2 cellular contexts compared by ENCODE assay signal in genomic region chr16:23196577-23196976, GRCh38.
TF ChIP-seq lines count a peak whose summit lies in the region.

No MANE protein-coding gene starts in this region.

TF ChIP-seq in GM23338, 12 proteins besides CTCF, POLR2A, EP300 and RAD21 (continued from another document):
- no peak for TF ChIP-seq ZNF462 (CRISPR knock-in tag; IDR thresholded peaks at IDR 0.05)
- no peak for TF ChIP-seq ZNF331 (CRISPR knock-in tag; IDR thresholded peaks at IDR 0.05; ENCODE audit: low read depth)
- no peak for TF ChIP-seq JUNB (IDR thresholded peaks at IDR 0.05; ENCODE audit: unreplicated experiment)
- TF ChIP-seq ZNF114 (CRISPR knock-in tag; IDR thresholded peaks at IDR 0.05), result no peak
- no peak for TF ChIP-seq CREB1 (CRISPR knock-in tag; IDR thresholded peaks at IDR 0.05; ENCODE audit: low read depth)
- TF ChIP-seq EZH2phosphoT487 (IDR thresholded peaks at IDR 0.05; ENCODE audit: unreplicated experiment), result no peak
- no peak for TF ChIP-seq REST (IDR thresholded peaks at IDR 0.05; ENCODE audit: unreplicated experiment)
- no peak for TF ChIP-seq ETS1 (IDR thresholded peaks at IDR 0.05)

TF ChIP-seq in WTC11, 78 proteins besides CTCF, POLR2A, EP300 and RAD21 (continued from another document):
- TF ChIP-seq ARID4B (CRISPR knock-in tag; IDR thresholded peaks at IDR 0.05; ENCODE audit: borderline replicate concordance), result no peak
- TF ChIP-seq E2F5 (CRISPR knock-in tag; IDR thresholded peaks at IDR 0.05), result no peak
- TF ChIP-seq ZSCAN18 (CRISPR knock-in tag; IDR thresholded peaks at IDR 0.05), result no peak
- TF ChIP-seq SOX15 (CRISPR knock-in tag; IDR thresholded peaks at IDR 0.05), result no peak
- no peak for TF ChIP-seq PREB (CRISPR knock-in tag; IDR thresholded peaks at IDR 0.05; ENCODE audit: borderline replicate concordance)
- TF ChIP-seq ZNF423 (CRISPR knock-in tag; IDR thresholded peaks at IDR 0.05), result no peak
- no peak for TF ChIP-seq PRDM15 (CRISPR knock-in tag; IDR thresholded peaks at IDR 0.05)
- no peak for TF ChIP-seq FOXK1 (CRISPR knock-in tag; IDR thresholded peaks at IDR 0.05)
- TF ChIP-seq PRRX2 (CRISPR knock-in tag; IDR thresholded peaks at IDR 0.05), result no peak
- TF ChIP-seq FOXP1 (CRISPR knock-in tag; IDR thresholded peaks at IDR 0.05; ENCODE audit: borderline replicate concordance), result no peak
